8 cellular contexts compared by ENCODE assay signal in genomic region chr5:81751009-81751835, GRCh38. TPM values are rescaled to one million over a fixed set of nuclear protein-coding genes. Genes with fewer than 3 reads are reported as not detected.
DNase-seq lines count a peak whose midpoint lies in the region; TF ChIP-seq lines count a peak whose summit lies in the region.

SSBP2 (minus strand) TSS chr5:81751097; CDS start chr5:81751042, 55 bp downstream.

- H3K4me1 ChIP-seq in MM.1S (ENCODE audit: low read length) (peaks cover 26% of the 10 kb centered on the region), neural progenitor cell (peaks cover 75% of the 10 kb centered on the region), stomach smooth muscle (ENCODE audit: control insufficient read depth, insufficient read depth, low read length) (peaks cover 7% of the 10 kb centered on the region)

- TF ChIP-seq CTCF in MM.1S (IDR thresholded peaks at IDR 0.05; ENCODE audit: low read length) (no peak), foreskin fibroblast (IDR thresholded peaks at IDR 0.05; ENCODE audit: low read depth, low read length) (no peak), neural progenitor cell (IDR thresholded peaks at IDR 0.05) (no peak)

- H3K27me3 Mint-ChIP-seq in neural progenitor cell (ENCODE audit: insufficient read depth, low read depth): no peaks in the 10 kb centered on the region

- no peaks in the 10 kb centered on the region for H3K27me3 ChIP-seq in MM.1S (replicated peaks; ENCODE audit: insufficient read depth, low read length)
- H3K27me3 ChIP-seq in neural progenitor cell: no peaks in the 10 kb centered on the region
- H3K27me3 ChIP-seq in stomach smooth muscle (ENCODE audit: control insufficient read depth in 1 of 2, insufficient read depth in 2 of 2, low read length in 2 of 2): no peaks in the 10 kb centered on the region

- H2AFZ ChIP-seq in MM.1S (ENCODE audit: low read length): peak within 1 kb of the TSS; percentile 76
- peak within 1 kb of the TSS; percentile 38 for H2AFZ ChIP-seq in neural progenitor cell (replicated peaks)

- no peaks in the 10 kb centered on the region for H3K9me3 ChIP-seq in MM.1S (replicated peaks; ENCODE audit: insufficient read depth, low read length)
- H3K9me3 ChIP-seq in neural progenitor cell (ENCODE audit: low read depth): no peaks in the 10 kb centered on the region
- no peaks in the 10 kb centered on the region for H3K9me3 ChIP-seq in stomach smooth muscle (ENCODE audit: control insufficient read depth in 2 of 2, low read length in 2 of 2)

- H3K79me2 ChIP-seq in MM.1S (ENCODE audit: low read length) (peaks cover 42% of the 10 kb centered on the region), neural progenitor cell (ENCODE audit: low read depth) (peaks cover 44% of the 10 kb centered on the region)

- H3K4me3 ChIP-seq in MM.1S (ENCODE audit: low read length) (peak within 1 kb of the TSS; percentile 69), foreskin fibroblast (ENCODE audit: low read depth in 1 of 2, low read length in 2 of 2) (peak within 1 kb of the TSS; percentile 72 to 79), neural progenitor cell (peak within 1 kb of the TSS; percentile 94), stomach smooth muscle (ENCODE audit: low read length in 2 of 2) (peak within 1 kb of the TSS; percentile 63 to 81)

- H3K36me3 ChIP-seq in MM.1S (replicated peaks; ENCODE audit: insufficient read depth, low read length) (no peaks in the 10 kb centered on the region), neural progenitor cell (no peaks in the 10 kb centered on the region), stomach smooth muscle (ENCODE audit: control insufficient read depth in 2 of 2, insufficient read depth in 2 of 2, low read length in 2 of 2) (no peaks in the 10 kb centered on the region)

- H3K4me1 Mint-ChIP-seq in neural progenitor cell: peaks cover 56% of the 10 kb centered on the region

- H3K27ac Mint-ChIP-seq in neural progenitor cell: peak within 1 kb of the TSS; percentile 81

- peak; percentile 99 for DNase-seq in GDM1 (lab: John Stamatoyannopoulos, UW)
- peak; percentile 97 for DNase-seq in HCEC 1CT
- peak; percentile 98 for DNase-seq in MM.1S
- DNase-seq in SIG-M5 treated with dmso at 0.1 percent for 504 hours (lab: John Stamatoyannopoulos, UW; ENCODE audit: unreplicated experiment): peak; percentile 97
- DNase-seq in activated gamma-delta T cell treated with anti-CD3 and anti-CD28 coated beads, Interleukin-2, amount 50 U/mL, for 16 hours (ENCODE audit: low read depth): peak; percentile 98
- peak; percentile 99 to 100 for DNase-seq in foreskin fibroblast
- peak; percentile 99 for DNase-seq in neural progenitor cell (ENCODE audit: low spot score)

- peak within 1 kb of the TSS; percentile 77 for H3K4me2 ChIP-seq in MM.1S (ENCODE audit: low read depth, low read length)
- peak within 1 kb of the TSS; percentile 84 for H3K4me2 ChIP-seq in neural progenitor cell

- peak within 1 kb of the TSS; percentile 81; the same call in 1 of the 2 replicates for H3K27ac ChIP-seq in MM.1S (ENCODE audit: low read length)
- H3K27ac ChIP-seq in neural progenitor cell: peak within 1 kb of the TSS; percentile 88
- H3K27ac ChIP-seq in stomach smooth muscle (ENCODE audit: low read length): peak within 1 kb of the TSS; percentile 94

- H3F3A ChIP-seq in MM.1S (ENCODE audit: insufficient read depth, low read length): peaks cover 9% of the 10 kb centered on the region
- H3F3A ChIP-seq in neural progenitor cell (ENCODE audit: low read depth): peaks cover 30% of the 10 kb centered on the region

- no peaks in the 10 kb centered on the region for H3K36me3 Mint-ChIP-seq in neural progenitor cell

- H3K9ac ChIP-seq in MM.1S (ENCODE audit: low read length) (peak within 1 kb of the TSS; percentile 87), neural progenitor cell (peak within 1 kb of the TSS; percentile 50), stomach smooth muscle (ENCODE audit: low read length in 2 of 2) (peak within 1 kb of the TSS; percentile 81 to 83)

- H3K9me3 Mint-ChIP-seq in neural progenitor cell: no peaks in the 10 kb centered on the region

- H4K20me1 ChIP-seq in MM.1S (ENCODE audit: insufficient read depth, low read length) (peaks cover 11% of the 10 kb centered on the region), neural progenitor cell (ENCODE audit: low read depth) (peaks cover 34% of the 10 kb centered on the region)

- H3K4me3 Mint-ChIP-seq in neural progenitor cell: peak within 1 kb of the TSS; percentile 94

- H3K9me2 ChIP-seq in MM.1S (replicated peaks; ENCODE audit: insufficient read depth, low read length): no peaks in the 10 kb centered on the region

RNA-seq across cellular contexts. Expression of gene SSBP2, which starts in this region (rescaled TPM):
- 156 and 175 TPM in 2 replicates for total RNA-seq in neural progenitor cell (ENCODE audit: low replicate concordance)

Comparison
In these comparisons a context has a peak if more than half of its experiments do, and no peak if none do; other contexts are left out.
1. Peak in every context shown above with its lines: DNase-seq, H3K4me3 ChIP-seq and H3K27ac ChIP-seq.